ENCODE assay signal across 30 cellular contexts in genomic region chr2:233791883-233792329, GRCh38. TPM values are rescaled to one million over a fixed set of nuclear protein-coding genes. Genes with fewer than 3 reads are reported as not detected.
"Had no signal": no experiment of that assay in that cellular context is flagged by ENCODE, and none has a peak within 500 bp of the region (broad histone marks: within the 10 kb centered on the region; RNA-seq: fewer than 3 reads in every experiment).

No MANE protein-coding gene starts in this region.

- H3K27ac Mint-ChIP-seq: activated CD4-positive, alpha-beta memory T cell treated with anti-CD3 and anti-CD28 coated beads for 36 hours; activated naive CD4-positive, alpha-beta T cell treated with anti-CD3 and anti-CD28 coated beads, Interleukin-2, amount 50 U/mL, for 24 hours; activated naive CD8-positive, alpha-beta T cell treated with anti-CD3 and anti-CD28 coated beads, Interleukin-2, amount 50 U/mL, for 24 hours; activated T-helper 1 cell treated with anti-CD3 and anti-CD28 coated beads, Interleukin-12 subunit alpha, Interleukin-12 subunit beta, Interleukin-2, Interleukin-4 antibody, amounts not matched to agents 30 ng/mL and 10 ng/mL and 1 ng/mL, durations not matched to agents 14 hours and 24 hours and 36 hours; T-helper 1 cell treated with Interleukin-12 subunit alpha and Interleukin-12 subunit beta and Interleukin-4 antibody, amounts not matched to agents 30 μg/mL and 1 μg/mL, for 36 hours had no signal

- H3K4me3 ChIP-seq: PC-9 had no signal

- H3K4me2 ChIP-seq: KMS-11, PC-9 had no signal

- H3K4me1 Mint-ChIP-seq: activated naive CD4-positive, alpha-beta T cell treated with anti-CD3 and anti-CD28 coated beads, Interleukin-2, amount 50 U/mL, for 24 hours; activated naive CD8-positive, alpha-beta T cell treated with anti-CD3 and anti-CD28 coated beads, Interleukin-2, amount 50 U/mL, for 24 hours; central memory CD8-positive, alpha-beta T cell had no signal

- H3K36me3 Mint-ChIP-seq: activated CD4-positive, alpha-beta memory T cell treated with anti-CD3 and anti-CD28 coated beads for 36 hours; activated naive CD4-positive, alpha-beta T cell treated with anti-CD3 and anti-CD28 coated beads, Interleukin-2, amount 50 U/mL, for 24 hours had no signal

- H3K27ac ChIP-seq: brain microvascular endothelial cell, KMS-11, PC-9 had no signal

- H3K4me3 Mint-ChIP-seq: activated CD4-positive, alpha-beta memory T cell treated with anti-CD3 and anti-CD28 coated beads for 36 hours; activated naive CD4-positive, alpha-beta T cell treated with anti-CD3 and anti-CD28 coated beads, Interleukin-2, amount 50 U/mL, for 24 hours; activated naive CD8-positive, alpha-beta T cell treated with anti-CD3 and anti-CD28 coated beads, Interleukin-2, amount 50 U/mL, for 24 hours; activated T-cell treated with anti-CD3 and anti-CD28 coated beads, Interleukin-2, amount 50 U/mL, for 4 hours; activated T-helper 1 cell treated with anti-CD3 and anti-CD28 coated beads, Interleukin-12 subunit alpha, Interleukin-12 subunit beta, Interleukin-2, Interleukin-4 antibody, amounts not matched to agents 30 ng/mL and 10 ng/mL and 1 ng/mL, durations not matched to agents 14 hours and 24 hours and 36 hours; central memory CD8-positive, alpha-beta T cell; T-helper 1 cell treated with Interleukin-12 subunit alpha and Interleukin-12 subunit beta and Interleukin-4 antibody, amounts not matched to agents 30 μg/mL and 1 μg/mL, for 36 hours; T-helper 2 cell treated with Interferon-gamma antibody and Interleukin-4, amounts not matched to agents 5 μg/mL and 100 μg/mL, for 36 hours had no signal

- H3K27me3 ChIP-seq: brain microvascular endothelial cell had no signal

- H2AFZ ChIP-seq: PC-9 had no signal

- H3K9me3 Mint-ChIP-seq: activated CD4-positive, alpha-beta memory T cell treated with anti-CD3 and anti-CD28 coated beads for 36 hours; activated naive CD4-positive, alpha-beta T cell treated with anti-CD3 and anti-CD28 coated beads, Interleukin-2, amount 50 U/mL, for 24 hours; activated naive CD8-positive, alpha-beta T cell treated with anti-CD3 and anti-CD28 coated beads, Interleukin-2, amount 50 U/mL, for 24 hours; activated T-cell treated with anti-CD3 and anti-CD28 coated beads, Interleukin-2, amount 50 U/mL, for 4 hours; activated T-helper 1 cell treated with anti-CD3 and anti-CD28 coated beads, Interleukin-12 subunit alpha, Interleukin-12 subunit beta, Interleukin-2, Interleukin-4 antibody, amounts not matched to agents 30 ng/mL and 10 ng/mL and 1 ng/mL, durations not matched to agents 14 hours and 24 hours and 36 hours; central memory CD8-positive, alpha-beta T cell; T-helper 1 cell treated with Interleukin-12 subunit alpha and Interleukin-12 subunit beta and Interleukin-4 antibody, amounts not matched to agents 30 μg/mL and 1 μg/mL, for 36 hours; T-helper 2 cell treated with Interferon-gamma antibody and Interleukin-4, amounts not matched to agents 5 μg/mL and 100 μg/mL, for 36 hours had no signal

- DNase-seq: activated CD4-positive, alpha-beta memory T cell treated with anti-CD3 and anti-CD28 coated beads for 36 hours; activated CD4-positive, alpha-beta T cell treated with anti-CD3 and anti-CD28 coated beads for 4 hours; activated CD4-positive, alpha-beta T cell treated with anti-CD3 and anti-CD28 coated beads, Interleukin-2, amount 50 U/mL, for 1 hour; activated CD8-positive, alpha-beta memory T cell treated with anti-CD3 and anti-CD28 coated beads, Interleukin-2, amount 50 U/mL, for 4 hours; activated naive CD4-positive, alpha-beta T cell; activated naive CD8-positive, alpha-beta T cell treated with anti-CD3 and anti-CD28 coated beads, Interleukin-2, amount 50 U/mL, for 24 hours; activated T-cell treated with anti-CD3 and anti-CD28 coated beads for 4 hours; activated T-cell treated with anti-CD3 and anti-CD28 coated beads, Interleukin-2, amount 50 U/mL, for 4 hours; brain microvascular endothelial cell; MM.1S; MV-4-11; NCI-H1092; NCI-H1436 treated with DMSO at 0.1 percent for 48 hours; NCI-H1694 treated with DMSO at 0.1 percent for 48 hours; NCI-H2029; NCI-H510A; NCI-H526; NCI-H748 treated with DMSO at 0.1 percent for 48 hours; NK-92 treated with Interleukin-12 subunit alpha and Interleukin-12 subunit beta, amount 100 ng/mL, for 24 hours; PC-9; Right ventricle myocardium superior had no signal

- H3K36me3 ChIP-seq: brain microvascular endothelial cell had no signal

- H3K27me3 Mint-ChIP-seq: activated CD4-positive, alpha-beta memory T cell treated with anti-CD3 and anti-CD28 coated beads for 36 hours; activated naive CD4-positive, alpha-beta T cell treated with anti-CD3 and anti-CD28 coated beads, Interleukin-2, amount 50 U/mL, for 24 hours had no signal

- H3K9ac ChIP-seq: KMS-11 had no signal

RNA-seq across cellular contexts. Expression of gene MROH2A, which starts 13.8 kb away (rescaled TPM):
- total RNA-seq: activated CD4-positive, alpha-beta memory T cell treated with anti-CD3 and anti-CD28 coated beads for 36 hours; activated T-cell treated with anti-CD3 and anti-CD28 coated beads, Interleukin-2, amount 50 U/mL, for 4 hours; activated T-helper 1 cell treated with anti-CD3 and anti-CD28 coated beads, Interleukin-12 subunit alpha, Interleukin-12 subunit beta, Interleukin-2, Interleukin-4 antibody, amounts not matched to agents 30 ng/mL and 10 ng/mL and 1 ng/mL, durations not matched to agents 14 hours and 24 hours and 36 hours; aorta; LHCN-M2; OCI-LY7; Right ventricle myocardium superior had no signal
- polyA plus RNA-seq: aorta had no signal

RNA-seq across cellular contexts. Expression of gene UGT1A1, which starts 31.8 kb away (rescaled TPM):
- total RNA-seq: activated CD4-positive, alpha-beta memory T cell treated with anti-CD3 and anti-CD28 coated beads for 36 hours; activated T-cell treated with anti-CD3 and anti-CD28 coated beads, Interleukin-2, amount 50 U/mL, for 4 hours; activated T-helper 1 cell treated with anti-CD3 and anti-CD28 coated beads, Interleukin-12 subunit alpha, Interleukin-12 subunit beta, Interleukin-2, Interleukin-4 antibody, amounts not matched to agents 30 ng/mL and 10 ng/mL and 1 ng/mL, durations not matched to agents 14 hours and 24 hours and 36 hours; aorta; LHCN-M2; OCI-LY7; Right ventricle myocardium superior had no signal
